Comparison of ENCODE assay signal across 15 cellular contexts in the genomic region with DNA sequence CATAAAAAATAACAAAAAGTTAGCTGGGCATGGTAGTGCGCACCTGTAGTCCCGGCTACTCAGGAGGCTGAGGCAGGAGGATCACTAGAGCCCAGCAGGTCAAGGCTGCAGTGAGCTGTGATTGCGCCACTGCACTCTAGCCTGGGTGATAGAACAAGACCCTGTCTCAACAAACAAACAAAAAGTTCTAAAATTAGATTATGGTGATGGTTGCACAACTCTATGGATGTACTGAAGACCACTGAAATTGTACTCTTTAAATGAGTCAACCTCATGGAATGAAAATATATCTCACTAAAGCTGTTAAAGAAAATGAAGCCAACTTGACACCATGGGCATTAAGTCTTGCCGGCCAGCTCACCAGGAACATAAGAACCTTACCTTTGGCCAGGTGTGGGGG.
"Had no signal": no experiment of that assay in that cellular context is flagged by ENCODE, and none has a peak within 500 bp of the region (broad histone marks: within the 10 kb centered on the region; RNA-seq: fewer than 3 reads in every experiment).

No MANE protein-coding gene starts in this region.

- DNase-seq: activated CD4-positive, alpha-beta T cell treated with anti-CD3 and anti-CD28 coated beads for 36 hours; activated CD8-positive, alpha-beta memory T cell treated with anti-CD3 and anti-CD28 coated beads, Interleukin-2, amount 50 U/mL, for 4 hours; activated CD8-positive, alpha-beta T cell treated with anti-CD3 and anti-CD28 coated beads for 36 hours; activated naive CD8-positive, alpha-beta T cell treated with anti-CD3 and anti-CD28 coated beads, Interleukin-2, amount 10 ng/mL, durations not matched to agents 7 days and 5 days; activated T-cell treated with anti-CD3 and anti-CD28 coated beads, Interleukin-2, amount 50 U/mL, for 72 hours; cerebellar nuclear complex; hippocampal formation; kidney glomerular epithelial cell; retina; small intestine; T-helper 1 cell; transverse colon had no signal

- H3K36me3 ChIP-seq: neural progenitor cell, transverse colon had no signal

- H3K27ac ChIP-seq: neural progenitor cell, parathyroid adenoma, transverse colon, VCaP had no signal

- H3K9me3 ChIP-seq: transverse colon had no signal

- H3K27me3 ChIP-seq: neural progenitor cell, transverse colon had no signal

- H3K4me3 ChIP-seq: neural progenitor cell, transverse colon had no signal

- H3K4me1 ChIP-seq: neural progenitor cell, parathyroid adenoma, transverse colon had no signal
